In genomic region chr2:172434821-172435607, GRCh38 we compare ENCODE assay signal across 9 cellular contexts. TPM values are rescaled to one million over a fixed set of nuclear protein-coding genes. Genes with fewer than 3 reads are reported as not detected.
DNase-seq lines count a peak whose midpoint lies in the region; ATAC-seq and TF ChIP-seq lines count a peak whose summit lies in the region.
"Had no signal": no experiment of that assay in that cellular context is flagged by ENCODE, and none has a peak within 500 bp of the region (broad histone marks: within the 10 kb centered on the region; RNA-seq: fewer than 3 reads in every experiment).

No MANE protein-coding gene starts in this region.

- in situ Hi-C loops in mammary epithelial cell (cut with MboI; ENCODE audit: low sequenced_read_pairs in 2 of 2) = no loop called here

- ATAC-seq in HG02759 (IDR thresholded peaks at IDR 0.05; ENCODE audit: unreplicated experiment) (no peak), GM21825 (IDR thresholded peaks at IDR 0.05; ENCODE audit: unreplicated experiment) (no peak)

- H3K4me3 ChIP-seq in mammary epithelial cell (replicated peaks in 1 of 3; ENCODE audit: insufficient read depth in 1 of 3, low read depth in 2 of 3, low read length in 3 of 3) (no peak overlapping the region), coronary artery (no peak overlapping the region)

- intact Hi-C loops in mammary epithelial cell (cut with micrococcal nuclease) = loop anchor here (5.0 kb wide), 1 partner anchor 402 kb away; no protein-coding TSS in a partner anchor

- no peak for TF ChIP-seq CTCF in mammary epithelial cell (conservative IDR thresholded peaks at IDR 0.05 in 1 of 2, IDR thresholded peaks at IDR 0.05 in 1 of 2; ENCODE audit: extremely low read depth in 1 of 2, insufficient read depth in 1 of 2, low read depth in 1 of 2, low read length in 2 of 2)
- TF ChIP-seq CTCF in coronary artery (IDR thresholded peaks at IDR 0.05) = no peak

- dilution Hi-C loops in mammary epithelial cell (cut with HindIII; ENCODE audit: low sequenced_read_pairs) = loop anchor here (5.0 kb wide), 1 partner anchor 233 kb away; no protein-coding TSS in a partner anchor

- H4K20me1 ChIP-seq in mammary epithelial cell (ENCODE audit: insufficient read depth, low read length) = no peaks in the 10 kb centered on the region

- peaks cover 91% of the 10 kb centered on the region for H3K4me1 ChIP-seq in mammary epithelial cell (ENCODE audit: insufficient read depth, low read length)

- H3K9ac ChIP-seq in mammary epithelial cell (ENCODE audit: insufficient read depth, low read length) = no peak overlapping the region

- H3K36me3 ChIP-seq in mammary epithelial cell (ENCODE audit: insufficient read depth, low read length) = peaks cover 15% of the 10 kb centered on the region

- H2AFZ ChIP-seq in mammary epithelial cell (ENCODE audit: low read depth, low read length) = no peak overlapping the region

- peak; percentile 34 for DNase-seq in activated T-cell treated with anti-CD3 and anti-CD28 coated beads for 4 hours
- no peak for DNase-seq in activated T-cell treated with anti-CD3 and anti-CD28 coated beads, Interleukin-2, amount 50 U/mL, for 1 hour
- peak; percentile 40 for DNase-seq in NCI-H510A (lab: John Stamatoyannopoulos, UW)
- DNase-seq in mammary epithelial cell = no peak
- peak in 5 of 6 experiments; percentile 27 to 87 (median 80) for DNase-seq in stimulated activated naive CD4-positive, alpha-beta T cell (lab: John Stamatoyannopoulos, UW)
- DNase-seq in coronary artery (ENCODE audit: low spot score) = no peak
- DNase-seq: C1 segment of cervical spinal cord had no signal

- H3K27ac ChIP-seq in mammary epithelial cell (ENCODE audit: insufficient read depth, low read depth, low read length) (peak overlapping the region; percentile 99), coronary artery (peak overlapping the region in 1 of 2 donors; percentile 28)

- CTCF ChIA-PET in mammary epithelial cell (lab: Charles Lee; ENCODE audit: low non-redundant PET) = no interaction called here

- no TSS peak for BruUV-seq in mammary epithelial cell (replicated peaks; lab: Mats Ljungman, UMichigan)

- H3K4me2 ChIP-seq in mammary epithelial cell (ENCODE audit: insufficient read depth, low read depth, low read length) = peak overlapping the region; percentile 83

- H3K27me3 ChIP-seq in mammary epithelial cell (ENCODE audit: insufficient read depth, low read length) = no peaks in the 10 kb centered on the region

- no peaks in the 10 kb centered on the region for H3K9me3 ChIP-seq in mammary epithelial cell (replicated peaks; ENCODE audit: insufficient read depth, low read length)

- WGBS in mammary epithelial cell (ENCODE audit: low coverage, missing lambda C conversion rate) = 85% methylated on average over 5 of the region's 5 CpGs

- peaks cover 100% of the 10 kb centered on the region for H3K79me2 ChIP-seq in mammary epithelial cell (ENCODE audit: insufficient read depth, low read length)

RNA-seq across cellular contexts. Expression of gene ITGA6, which starts 7.6 kb away (rescaled TPM):
- total RNA-seq in mammary epithelial cell = 100 to 1,000 TPM; 562 to 887 TPM
- 134 TPM for polyA plus RNA-seq in mammary epithelial cell
- polyA minus RNA-seq in mammary epithelial cell = 741 TPM

Comparison
In these comparisons a context has a peak if more than half of its experiments do, and no peak if none do; other contexts are left out.
1. DNase-seq: peak in activated T-cell treated with anti-CD3 and anti-CD28 coated beads for 4 hours (single experiment), NCI-H510A (single experiment) and stimulated activated naive CD4-positive, alpha-beta T cell (5 of 6); none in activated T-cell treated with anti-CD3 and anti-CD28 coated beads, Interleukin-2, amount 50 U/mL, for 1 hour (single experiment), mammary epithelial cell (single experiment) and coronary artery (single experiment).